In genomic region chr22:39252461-39253391, GRCh38 we compare ENCODE assay signal across 11 cellular contexts. TPM values are rescaled to one million over a fixed set of nuclear protein-coding genes. Genes with fewer than 3 reads are reported as not detected.
DNase-seq lines count a peak whose midpoint lies in the region; ATAC-seq, FAIRE-seq and TF ChIP-seq lines count a peak whose summit lies in the region.
"Had no signal": no experiment of that assay in that cellular context is flagged by ENCODE, and none has a peak within 500 bp of the region (broad histone marks: within the 10 kb centered on the region; RNA-seq: fewer than 3 reads in every experiment).

No MANE protein-coding gene starts in this region.

- H3K4me3 Mint-ChIP-seq in activated T-helper 17 cell treated with anti-CD3 and anti-CD28 coated beads, Interleukin-2, amount 50 U/mL, for 72 hours, result peak overlapping the region; percentile 70
- H3K4me3 Mint-ChIP-seq: activated CD8-positive, alpha-beta T cell treated with anti-CD3 and anti-CD28 coated beads for 36 hours had no signal

- no peaks in the 10 kb centered on the region for H3K9me3 ChIP-seq in right atrium auricular region

- peaks cover 0 to 38% of the 10 kb centered on the region in 2 donors for H3K4me1 ChIP-seq in right atrium auricular region

- H3K4me1 Mint-ChIP-seq in activated T-helper 17 cell treated with anti-CD3 and anti-CD28 coated beads, Interleukin-2, amount 50 U/mL, for 72 hours, result peaks cover 17% of the 10 kb centered on the region

- H3K27ac Mint-ChIP-seq in activated T-helper 17 cell treated with anti-CD3 and anti-CD28 coated beads, Interleukin-2, amount 50 U/mL, for 72 hours, result peak overlapping the region; percentile 70
- H3K27ac Mint-ChIP-seq: activated CD8-positive, alpha-beta T cell treated with anti-CD3 and anti-CD28 coated beads for 36 hours had no signal

- no peak overlapping the region for H3K4me3 ChIP-seq in right atrium auricular region

- DNase-seq in right atrium auricular region (ENCODE audit: low spot score) (no peak), cardiac septum (ENCODE audit: low spot score) (no peak), iPS-NIHi11 (ENCODE audit: low spot score) (peak; percentile 39), urothelium cell line (ENCODE audit: low spot score) (peak; percentile 50), cortex of kidney (lab: John Stamatoyannopoulos, UW) (no peak)
- DNase-seq: NCI-H1436 treated with DMSO at 0.1 percent for 48 hours had no signal

- no peak for TF ChIP-seq CTCF in right atrium auricular region (IDR thresholded peaks at IDR 0.05)

- H3K36me3 Mint-ChIP-seq in activated T-helper 17 cell treated with anti-CD3 and anti-CD28 coated beads, Interleukin-2, amount 50 U/mL, for 72 hours (ENCODE audit: low read depth), result no peaks in the 10 kb centered on the region
- H3K36me3 Mint-ChIP-seq: CD14-positive monocyte had no signal

- FAIRE-seq in urothelium cell line (lab: Jason Lieb, UNC), result peak; percentile 87

- peak overlapping the region; percentile 79 to 86 for H3K27ac ChIP-seq in right atrium auricular region

- H3K36me3 ChIP-seq in right atrium auricular region, result no peaks in the 10 kb centered on the region

- H3K27me3 Mint-ChIP-seq in activated T-helper 17 cell treated with anti-CD3 and anti-CD28 coated beads, Interleukin-2, amount 50 U/mL, for 72 hours, result peaks cover 3% of the 10 kb centered on the region

- no peaks in the 10 kb centered on the region for H3K9me3 Mint-ChIP-seq in activated T-helper 17 cell treated with anti-CD3 and anti-CD28 coated beads, Interleukin-2, amount 50 U/mL, for 72 hours
- H3K9me3 Mint-ChIP-seq: activated CD8-positive, alpha-beta T cell treated with anti-CD3 and anti-CD28 coated beads for 36 hours had no signal

- no peak for ATAC-seq in activated T-helper 17 cell treated with anti-CD3 and anti-CD28 coated beads, Interleukin-2, amount 50 U/mL, for 72 hours (replicated peaks)
- no peak for ATAC-seq in esophagus mucosa
- no peak for ATAC-seq in GM21529 (IDR thresholded peaks at IDR 0.05; ENCODE audit: unreplicated experiment)

- no peaks in the 10 kb centered on the region for H3K27me3 ChIP-seq in right atrium auricular region

- intact Hi-C loops in cardiac septum (cut with DNase I), result loop anchor here (1.0 kb wide), 1 partner anchor 16 kb away; no protein-coding TSS in a partner anchor

RNA-seq across cellular contexts. Expression of gene PDGFB, which starts 7.9 kb away (rescaled TPM):
- total RNA-seq in right atrium auricular region (10 to 100 TPM; 21.9 to 22.0 TPM), cardiac septum (21.2 TPM), esophagus mucosa (0.96 TPM)
- total RNA-seq in activated T-helper 17 cell treated with anti-CD3 and anti-CD28 coated beads, Interleukin-2, amount 50 U/mL, for 72 hours, result 10 to 100 TPM in 1 of 2 donors, 1 to 10 TPM in 1; 5.2 to 11.3 TPM

Comparison
In these comparisons a context has a peak if more than half of its experiments do, and no peak if none do; other contexts are left out.
1. DNase-seq: peak in iPS-NIHi11 (single experiment) and urothelium cell line (single experiment); none in right atrium auricular region (single experiment), cardiac septum (single experiment) and cortex of kidney (single experiment).